In the genomic region with DNA sequence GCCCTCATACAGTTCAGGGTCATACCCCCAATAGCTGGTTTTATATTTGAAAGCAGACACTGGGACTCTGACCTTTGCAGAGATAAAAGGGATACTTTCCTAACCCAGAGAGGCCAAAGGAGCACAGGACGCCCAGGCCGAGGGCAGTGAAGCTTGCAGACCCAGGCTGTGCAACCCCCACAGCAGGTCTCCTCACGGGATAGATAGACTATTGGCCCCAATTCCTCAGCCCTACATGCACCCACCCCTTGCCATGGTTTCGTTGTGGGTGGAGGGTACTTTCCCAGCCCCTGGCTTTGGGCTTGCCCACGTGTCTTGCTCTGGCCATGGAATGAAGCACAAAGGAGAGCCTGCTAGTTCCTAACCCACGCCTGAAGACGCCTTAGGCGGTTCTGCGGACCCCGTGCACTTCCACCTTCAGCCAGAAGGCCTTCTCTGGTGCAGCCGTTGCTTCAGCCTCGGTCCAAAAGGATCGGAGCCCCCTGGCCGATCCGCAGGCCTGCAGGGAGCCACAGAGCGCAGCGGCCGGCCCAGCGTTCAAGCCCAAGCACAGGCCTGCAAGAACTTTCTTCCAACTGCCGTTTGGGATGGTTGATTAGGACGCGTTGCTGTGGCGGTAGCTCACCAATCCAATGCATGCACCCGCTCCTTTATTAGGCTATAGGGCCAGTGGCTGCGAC, we compare ENCODE assay signal across 2 cellular contexts.
TF ChIP-seq lines count a peak whose summit lies in the region.

No MANE protein-coding gene starts in this region.

TF ChIP-seq in GM23338, 12 proteins besides CTCF, POLR2A, EP300 and RAD21 (continues in another document):
- TF ChIP-seq ZNF331 (CRISPR knock-in tag; IDR thresholded peaks at IDR 0.05; ENCODE audit: low read depth), result no peak
- TF ChIP-seq STAT1 (IDR thresholded peaks at IDR 0.05; ENCODE audit: unreplicated experiment), result no peak
- no peak for TF ChIP-seq ZNF114 (CRISPR knock-in tag; IDR thresholded peaks at IDR 0.05)
- TF ChIP-seq, protein P1, sequence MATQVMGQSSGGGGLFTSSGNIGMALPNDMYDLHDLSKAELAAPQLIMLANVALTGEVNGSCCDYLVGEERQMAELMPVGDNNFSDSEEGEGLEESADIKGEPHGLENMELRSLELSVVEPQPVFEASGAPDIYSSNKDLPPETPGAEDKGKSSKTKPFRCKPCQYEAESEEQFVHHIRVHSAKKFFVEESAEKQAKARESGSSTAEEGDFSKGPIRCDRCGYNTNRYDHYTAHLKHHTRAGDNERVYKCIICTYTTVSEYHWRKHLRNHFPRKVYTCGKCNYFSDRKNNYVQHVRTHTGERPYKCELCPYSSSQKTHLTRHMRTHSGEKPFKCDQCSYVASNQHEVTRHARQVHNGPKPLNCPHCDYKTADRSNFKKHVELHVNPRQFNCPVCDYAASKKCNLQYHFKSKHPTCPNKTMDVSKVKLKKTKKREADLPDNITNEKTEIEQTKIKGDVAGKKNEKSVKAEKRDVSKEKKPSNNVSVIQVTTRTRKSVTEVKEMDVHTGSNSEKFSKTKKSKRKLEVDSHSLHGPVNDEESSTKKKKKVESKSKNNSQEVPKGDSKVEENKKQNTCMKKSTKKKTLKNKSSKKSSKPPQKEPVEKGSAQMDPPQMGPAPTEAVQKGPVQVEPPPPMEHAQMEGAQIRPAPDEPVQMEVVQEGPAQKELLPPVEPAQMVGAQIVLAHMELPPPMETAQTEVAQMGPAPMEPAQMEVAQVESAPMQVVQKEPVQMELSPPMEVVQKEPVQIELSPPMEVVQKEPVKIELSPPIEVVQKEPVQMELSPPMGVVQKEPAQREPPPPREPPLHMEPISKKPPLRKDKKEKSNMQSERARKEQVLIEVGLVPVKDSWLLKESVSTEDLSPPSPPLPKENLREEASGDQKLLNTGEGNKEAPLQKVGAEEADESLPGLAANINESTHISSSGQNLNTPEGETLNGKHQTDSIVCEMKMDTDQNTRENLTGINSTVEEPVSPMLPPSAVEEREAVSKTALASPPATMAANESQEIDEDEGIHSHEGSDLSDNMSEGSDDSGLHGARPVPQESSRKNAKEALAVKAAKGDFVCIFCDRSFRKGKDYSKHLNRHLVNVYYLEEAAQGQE (IDR thresholded peaks at IDR 0.05; ENCODE audit: unreplicated experiment), result no peak
- TF ChIP-seq EZH2phosphoT487 (IDR thresholded peaks at IDR 0.05; ENCODE audit: unreplicated experiment), result no peak
- TF ChIP-seq, protein P2, sequence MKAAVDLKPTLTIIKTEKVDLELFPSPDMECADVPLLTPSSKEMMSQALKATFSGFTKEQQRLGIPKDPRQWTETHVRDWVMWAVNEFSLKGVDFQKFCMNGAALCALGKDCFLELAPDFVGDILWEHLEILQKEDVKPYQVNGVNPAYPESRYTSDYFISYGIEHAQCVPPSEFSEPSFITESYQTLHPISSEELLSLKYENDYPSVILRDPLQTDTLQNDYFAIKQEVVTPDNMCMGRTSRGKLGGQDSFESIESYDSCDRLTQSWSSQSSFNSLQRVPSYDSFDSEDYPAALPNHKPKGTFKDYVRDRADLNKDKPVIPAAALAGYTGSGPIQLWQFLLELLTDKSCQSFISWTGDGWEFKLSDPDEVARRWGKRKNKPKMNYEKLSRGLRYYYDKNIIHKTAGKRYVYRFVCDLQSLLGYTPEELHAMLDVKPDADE (IDR thresholded peaks at IDR 0.05), result no peak
- TF ChIP-seq NANOG (IDR thresholded peaks at IDR 0.05; ENCODE audit: borderline replicate concordance), result no peak
- TF ChIP-seq JUNB (IDR thresholded peaks at IDR 0.05; ENCODE audit: unreplicated experiment), result no peak
- TF ChIP-seq POLR2AphosphoS5 (IDR thresholded peaks at IDR 0.05; ENCODE audit: low read depth), result no peak

TF ChIP-seq in IMR-90, 13 proteins besides CTCF, POLR2A, EP300 and RAD21:
- no peak for TF ChIP-seq SMC3 (IDR thresholded peaks at IDR 0.05; ENCODE audit: low read depth, low read length)
- no peak for TF ChIP-seq MXI1 (IDR thresholded peaks at IDR 0.05; ENCODE audit: borderline replicate concordance, low read depth, low read length)
- TF ChIP-seq MAZ (IDR thresholded peaks at IDR 0.05; ENCODE audit: borderline replicate concordance, low read depth, low read length), result no peak
- TF ChIP-seq CEBPB (IDR thresholded peaks at IDR 0.05; ENCODE audit: low read depth, low read length), result no peak
- no peak for TF ChIP-seq RCOR1 (IDR thresholded peaks at IDR 0.05; ENCODE audit: insufficient replicate concordance, low read length)
- TF ChIP-seq FOS (IDR thresholded peaks at IDR 0.05; ENCODE audit: low read depth, low read length), result no peak
- TF ChIP-seq, protein P3, sequence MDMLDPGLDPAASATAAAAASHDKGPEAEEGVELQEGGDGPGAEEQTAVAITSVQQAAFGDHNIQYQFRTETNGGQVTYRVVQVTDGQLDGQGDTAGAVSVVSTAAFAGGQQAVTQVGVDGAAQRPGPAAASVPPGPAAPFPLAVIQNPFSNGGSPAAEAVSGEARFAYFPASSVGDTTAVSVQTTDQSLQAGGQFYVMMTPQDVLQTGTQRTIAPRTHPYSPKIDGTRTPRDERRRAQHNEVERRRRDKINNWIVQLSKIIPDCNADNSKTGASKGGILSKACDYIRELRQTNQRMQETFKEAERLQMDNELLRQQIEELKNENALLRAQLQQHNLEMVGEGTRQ (IDR thresholded peaks at IDR 0.05; ENCODE audit: low read depth, low read length), result no peak
- TF ChIP-seq RFX5 (IDR thresholded peaks at IDR 0.05; ENCODE audit: low read depth, low read length), result no peak
- TF ChIP-seq, protein P4, sequence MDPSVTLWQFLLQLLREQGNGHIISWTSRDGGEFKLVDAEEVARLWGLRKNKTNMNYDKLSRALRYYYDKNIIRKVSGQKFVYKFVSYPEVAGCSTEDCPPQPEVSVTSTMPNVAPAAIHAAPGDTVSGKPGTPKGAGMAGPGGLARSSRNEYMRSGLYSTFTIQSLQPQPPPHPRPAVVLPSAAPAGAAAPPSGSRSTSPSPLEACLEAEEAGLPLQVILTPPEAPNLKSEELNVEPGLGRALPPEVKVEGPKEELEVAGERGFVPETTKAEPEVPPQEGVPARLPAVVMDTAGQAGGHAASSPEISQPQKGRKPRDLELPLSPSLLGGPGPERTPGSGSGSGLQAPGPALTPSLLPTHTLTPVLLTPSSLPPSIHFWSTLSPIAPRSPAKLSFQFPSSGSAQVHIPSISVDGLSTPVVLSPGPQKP (IDR thresholded peaks at IDR 0.05; ENCODE audit: borderline replicate concordance, low read depth, low read length), result no peak
- no peak for TF ChIP-seq MAFK (IDR thresholded peaks at IDR 0.05; ENCODE audit: low read depth, low read length)
